Comparison of ENCODE assay signal across 20 cellular contexts in genomic region chr12:92164712-92165111, GRCh38.
"Had no signal": no experiment of that assay in that cellular context is flagged by ENCODE, and none has a peak within 500 bp of the region (broad histone marks: within the 10 kb centered on the region; RNA-seq: fewer than 3 reads in every experiment).

No MANE protein-coding gene starts in this region.

- H3K36me3 ChIP-seq: colonic mucosa, heart left ventricle, neutrophil, right lobe of liver, stomach, thoracic aorta, transverse colon had no signal

- FAIRE-seq: frontal cortex had no signal

- H3K27ac ChIP-seq: colonic mucosa, heart left ventricle, neutrophil, psoas muscle, right lobe of liver, stomach, thoracic aorta, transverse colon had no signal

- H3K4me3 Mint-ChIP-seq: naive thymus-derived CD4-positive, alpha-beta T cell; nephron progenitor cell had no signal

- H3K27me3 ChIP-seq: colonic mucosa, heart left ventricle, neutrophil, right lobe of liver, stomach, transverse colon had no signal

- H3K27ac Mint-ChIP-seq: nephron progenitor cell had no signal

- H3K4me1 ChIP-seq: psoas muscle, right lobe of liver, stomach had no signal

- H3K9me3 ChIP-seq: colonic mucosa, heart left ventricle, neutrophil, psoas muscle, right lobe of liver, stomach, thoracic aorta, transverse colon had no signal

- H3K9me3 Mint-ChIP-seq: nephron progenitor cell had no signal

- H3K27me3 Mint-ChIP-seq: naive thymus-derived CD4-positive, alpha-beta T cell had no signal

- H3K4me3 ChIP-seq: colonic mucosa, heart left ventricle, psoas muscle, right lobe of liver, stomach, thoracic aorta, transverse colon had no signal

- DNase-seq: colonic mucosa; effector CD4-positive, alpha-beta T cell; heart left ventricle; hippocampal formation; left colon; left ventricle myocardium superior; mesendoderm; naive thymus-derived CD4-positive, alpha-beta T cell; nephron progenitor cell; psoas muscle; retina; right lobe of liver; stimulated activated CD4-positive, alpha-beta T cell treated with anti-CD3 and anti-CD28 coated beads, Interleukin-4, amount 100 ng/mL, for 1 hour; stimulated activated naive CD4-positive, alpha-beta T cell; stomach; substantia nigra; transverse colon had no signal

- ATAC-seq: heart left ventricle; left colon; left ventricle myocardium superior; naive thymus-derived CD4-positive, alpha-beta T cell; psoas muscle; right lobe of liver had no signal
